Comparison of ENCODE assay signal across 8 cellular contexts in genomic region chr6:15253107-15254073, GRCh38. TPM values are rescaled to one million over a fixed set of nuclear protein-coding genes. Genes with fewer than 3 reads are reported as not detected.
DNase-seq lines count a peak whose midpoint lies in the region; FAIRE-seq and TF ChIP-seq lines count a peak whose summit lies in the region.
"Had no signal": no experiment of that assay in that cellular context is flagged by ENCODE, and none has a peak within 500 bp of the region (broad histone marks: within the 10 kb centered on the region; RNA-seq: fewer than 3 reads in every experiment).

No MANE protein-coding gene starts in this region.

- peak; percentile 52 for FAIRE-seq in GM12891 (lab: Jason Lieb, UNC)

- intact Hi-C loops in Caco-2 (cut with micrococcal nuclease; ENCODE audit: unreplicated experiment) = loop anchor here (1.0 kb wide), 1 partner anchor 137 kb away; no protein-coding TSS in a partner anchor

- peaks cover 49% of the 10 kb centered on the region for H3K36me3 ChIP-seq in HUES6 (ENCODE audit: control insufficient read depth, insufficient read depth, low read length)
- H3K36me3 ChIP-seq in Caco-2 (ENCODE audit: control insufficient read depth, insufficient read depth, low read length) = 0 out of 2 replicates have a peak, but pooled peaks cover 1% of the 10 kb centered on the region
- H3K36me3 ChIP-seq: heart right ventricle had no signal

- no peaks in the 10 kb centered on the region for H3K9me3 ChIP-seq in HUES6 (ENCODE audit: control insufficient read depth, insufficient read depth, low read depth, low read length)
- no peaks in the 10 kb centered on the region for H3K9me3 ChIP-seq in Caco-2
- H3K9me3 ChIP-seq: heart right ventricle had no signal

- BruUV-seq in Caco-2 (replicated peaks; lab: Mats Ljungman, UMichigan) = no TSS peak

- no peaks in the 10 kb centered on the region for H3K27me3 Mint-ChIP-seq in activated naive CD8-positive, alpha-beta T cell treated with anti-CD3 and anti-CD28 coated beads for 36 hours
- H3K27me3 Mint-ChIP-seq in osteocyte (ENCODE audit: unreplicated experiment) = no peaks in the 10 kb centered on the region
- no peaks in the 10 kb centered on the region for H3K27me3 Mint-ChIP-seq in Caco-2 (ENCODE audit: insufficient read depth, unreplicated experiment)

- H3K27me3 ChIP-seq in HUES6 (ENCODE audit: control insufficient read depth, insufficient read depth, low read length) = no peaks in the 10 kb centered on the region
- no peaks in the 10 kb centered on the region for H3K27me3 ChIP-seq in Caco-2 (replicated peaks; ENCODE audit: control insufficient read depth, insufficient read depth, low read length)
- H3K27me3 ChIP-seq: heart right ventricle had no signal

- H3K4me1 ChIP-seq in HUES6 (ENCODE audit: control insufficient read depth, insufficient read depth, low read length) (peaks cover 83% of the 10 kb centered on the region), Caco-2 (peaks cover 12% of the 10 kb centered on the region)

- H3K27ac Mint-ChIP-seq in activated naive CD8-positive, alpha-beta T cell treated with anti-CD3 and anti-CD28 coated beads for 36 hours = peak overlapping the region; percentile 81
- H3K27ac Mint-ChIP-seq in osteocyte (ENCODE audit: unreplicated experiment) (peak overlapping the region; percentile 56), Caco-2 (ENCODE audit: unreplicated experiment) (no peak overlapping the region)

- TF ChIP-seq CTCF in osteocyte (IDR thresholded peaks at IDR 0.05) (no peak), Caco-2 (IDR thresholded peaks at IDR 0.05; ENCODE audit: insufficient read depth in 1 of 2, low read depth in 1 of 2, low read length in 1 of 2, severe bottlenecking in 1 of 2, unreplicated experiment in 1 of 2) (no peak)

- H3K4me3 ChIP-seq in HUES6 (ENCODE audit: low read depth, low read length) (peak overlapping the region; percentile 9; the same call in 1 of the 2 replicates), Caco-2 (ENCODE audit: low read depth, low read length) (no peak overlapping the region)
- H3K4me3 ChIP-seq: heart right ventricle had no signal

- H3K27ac ChIP-seq in HUES6 (ENCODE audit: low read depth, low read length) = no peak overlapping the region

- CTCF ChIA-PET in Caco-2 (lab: Charles Lee) = interaction anchor here (0.7 kb wide), 1 partner anchor 137 kb away, joined by 4 read pairs; no protein-coding TSS in a partner anchor

- H3K9me3 Mint-ChIP-seq in activated naive CD8-positive, alpha-beta T cell treated with anti-CD3 and anti-CD28 coated beads for 36 hours = no peaks in the 10 kb centered on the region
- H3K9me3 Mint-ChIP-seq in osteocyte (ENCODE audit: unreplicated experiment) (no peaks in the 10 kb centered on the region), Caco-2 (ENCODE audit: unreplicated experiment) (no peaks in the 10 kb centered on the region)

- POLR2A ChIA-PET in Caco-2 (lab: Charles Lee) = no interaction called here

- H3K36me3 Mint-ChIP-seq in activated naive CD8-positive, alpha-beta T cell treated with anti-CD3 and anti-CD28 coated beads for 36 hours = peaks cover 65% of the 10 kb centered on the region
- H3K36me3 Mint-ChIP-seq in osteocyte (ENCODE audit: unreplicated experiment) (no peaks in the 10 kb centered on the region), Caco-2 (ENCODE audit: insufficient read depth, unreplicated experiment) (peaks cover 14% of the 10 kb centered on the region)

- H3K4me1 Mint-ChIP-seq in activated naive CD8-positive, alpha-beta T cell treated with anti-CD3 and anti-CD28 coated beads for 36 hours = peaks cover 88% of the 10 kb centered on the region
- H3K4me1 Mint-ChIP-seq in osteocyte (ENCODE audit: unreplicated experiment) (peaks cover 54% of the 10 kb centered on the region), Caco-2 (ENCODE audit: low read depth, unreplicated experiment) (peaks cover 16% of the 10 kb centered on the region)

- no peak overlapping the region for H3K9ac ChIP-seq in HUES6 (ENCODE audit: low read length)

- DNase-seq in GM12891 (ENCODE audit: insufficient read length, low spot score) = no peak
- no peak for DNase-seq in activated naive CD8-positive, alpha-beta T cell treated with anti-CD3 and anti-CD28 coated beads for 36 hours
- no peak for DNase-seq in osteocyte (ENCODE audit: extremely low spot score, unreplicated experiment)
- no peak for DNase-seq in Caco-2
- no peak for DNase-seq in NK-92 (lab: John Stamatoyannopoulos, UW; ENCODE audit: unreplicated experiment)
- no peak for DNase-seq in midbrain (lab: John Stamatoyannopoulos, UW)
- DNase-seq: heart right ventricle had no signal

- no peak for TF ChIP-seq POLR2A in GM12891 (IDR thresholded peaks at IDR 0.05; ENCODE audit: low read depth, low read length)

- peak overlapping the region; percentile 57 for H3K4me3 Mint-ChIP-seq in activated naive CD8-positive, alpha-beta T cell treated with anti-CD3 and anti-CD28 coated beads for 36 hours
- H3K4me3 Mint-ChIP-seq in osteocyte (ENCODE audit: unreplicated experiment) = no peak overlapping the region
- no peak overlapping the region for H3K4me3 Mint-ChIP-seq in Caco-2 (ENCODE audit: unreplicated experiment)

TF ChIP-seq in GM12891, 5 proteins besides CTCF, POLR2A, EP300 and RAD21:
- no peak for TF ChIP-seq POU2F2 (IDR thresholded peaks at IDR 0.05; ENCODE audit: low read depth, low read length)
- TF ChIP-seq SPI1 (IDR thresholded peaks at IDR 0.05; ENCODE audit: low read depth, low read length) = peak; percentile 60

RNA-seq across cellular contexts. Expression of gene JARID2, which starts 7.5 kb away (rescaled TPM):
- 10.5 TPM for polyA plus RNA-seq in GM12891 (2012; ENCODE audit: low read depth, missing spikeins)
- 10 to 100 TPM; 19.3 to 20.1 TPM for total RNA-seq in activated naive CD8-positive, alpha-beta T cell treated with anti-CD3 and anti-CD28 coated beads for 36 hours
- total RNA-seq in osteocyte (12.2 and 12.5 TPM in 2 replicates), Caco-2 (2022) (17.0 and 18.3 TPM in 2 replicates)
